Comparison of ENCODE assay signal across 9 cellular contexts in the genomic region with DNA sequence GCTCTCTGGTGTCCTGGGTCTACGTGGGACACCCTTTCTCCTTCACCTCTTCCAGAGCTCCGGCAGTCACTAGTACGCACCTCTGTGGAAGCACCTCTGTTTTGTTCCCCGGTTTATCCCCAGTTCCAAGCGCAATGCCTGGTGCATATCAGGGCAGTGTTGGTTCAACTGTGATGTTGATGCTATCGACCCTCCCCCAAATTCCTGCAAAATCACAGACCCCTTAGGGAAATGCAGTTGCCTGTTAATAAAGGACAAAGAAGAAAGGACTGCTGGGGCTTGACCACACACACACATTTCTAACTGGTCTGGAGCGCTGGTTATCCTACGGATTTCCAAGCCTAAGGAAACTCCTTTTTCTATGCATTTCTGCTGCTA. TPM values are rescaled to one million over a fixed set of nuclear protein-coding genes. Genes with fewer than 3 reads are reported as not detected.
A peak's percentile ranks its signal among the peaks of the same experiment; 100 is the strongest.
DNase-seq lines count a peak whose midpoint lies in the region; FAIRE-seq and TF ChIP-seq lines count a peak whose summit lies in the region.
"Had no signal": no experiment of that assay in that cellular context is flagged by ENCODE, and none has a peak within 500 bp of the region (broad histone marks: within the 10 kb centered on the region; RNA-seq: fewer than 3 reads in every experiment).

No MANE protein-coding gene starts in this region.

- no peak overlapping the region for H3K9ac ChIP-seq in MM.1S (ENCODE audit: low read length)
- H3K9ac ChIP-seq in H1 (replicated peaks in 1 of 4; ENCODE audit: extremely low read depth in 1 of 4, low read depth in 3 of 4, low read length in 3 of 4): peak overlapping the region in 3 of 4 experiments; percentile 38 to 56 (median 43); a peak in 5 of 7 replicates

- TF ChIP-seq POLR2A in H1 (IDR thresholded peaks at IDR 0.05; ENCODE audit: control extremely low read depth in 1 of 2, low read depth in 2 of 2, low read length in 2 of 2) (peak in 1 of 2 experiments; percentile 51; a peak in 2 of 3 replicates), tibial nerve (IDR thresholded peaks at IDR 0.05) (no peak)

- TF ChIP-seq EP300 in H1 (IDR thresholded peaks at IDR 0.05; ENCODE audit: borderline replicate concordance in 1 of 2, low read depth in 2 of 2, low read length in 2 of 2) (no peak), tibial nerve (IDR thresholded peaks at IDR 0.05) (no peak)

- H3K36me3 Mint-ChIP-seq in Caco-2 (ENCODE audit: insufficient read depth, unreplicated experiment): no peaks in the 10 kb centered on the region

- H3F3A ChIP-seq in MM.1S (ENCODE audit: insufficient read depth, low read length): no peaks in the 10 kb centered on the region

- H3K4me1 ChIP-seq in Caco-2: no peaks in the 10 kb centered on the region
- H3K4me1 ChIP-seq in MM.1S (ENCODE audit: low read length): no peaks in the 10 kb centered on the region; the same call in 1 of the 2 replicates
- H3K4me1 ChIP-seq in H1 (replicated peaks in 1 of 4; ENCODE audit: control insufficient read depth in 3 of 4, insufficient read depth in 4 of 4, low read length in 3 of 4): peaks cover 8 to 27% (median 15%) of the 10 kb centered on the region in 4 experiments; a peak in 6 of 7 replicates
- H3K4me1 ChIP-seq in neuron (ENCODE audit: insufficient read depth, low read length): peaks cover 31% of the 10 kb centered on the region
- peaks cover 0 to 27% (median 10%) of the 10 kb centered on the region in 4 donors for H3K4me1 ChIP-seq in tibial nerve

- H3K79me2 ChIP-seq in MM.1S (ENCODE audit: low read length): no peaks in the 10 kb centered on the region
- peaks cover 0 to 7% of the 10 kb centered on the region in 2 experiments; a peak in 1 of 4 replicates for H3K79me2 ChIP-seq in H1 (ENCODE audit: control insufficient read depth in 1 of 2, insufficient read depth in 2 of 2, low read length in 2 of 2)

- peak overlapping the region; percentile 60; the same call in 1 of the 2 replicates for H2BK5ac ChIP-seq in H1 (ENCODE audit: low read depth, low read length)

- H3K9me3 ChIP-seq in Caco-2 (no peaks in the 10 kb centered on the region), MM.1S (replicated peaks; ENCODE audit: insufficient read depth, low read length) (no peaks in the 10 kb centered on the region), H1 (ENCODE audit: insufficient read depth in 2 of 2, low read depth in 1 of 2, low read length in 1 of 2) (no peaks in the 10 kb centered on the region), neuron (ENCODE audit: low read length) (no peaks in the 10 kb centered on the region), tibial nerve (no peaks in the 10 kb centered on the region)

- in situ Hi-C loops in GM13976 (cut with MboI; ENCODE audit: low sequenced_read_pairs, unreplicated experiment): no loop called here

- peaks cover 16% of the 10 kb centered on the region for H3K23me2 ChIP-seq in H1 (ENCODE audit: low read depth, low read length)

- no peak overlapping the region for H3K27ac Mint-ChIP-seq in Caco-2 (ENCODE audit: unreplicated experiment)

- H3K4me3 ChIP-seq in Caco-2 (ENCODE audit: low read depth, low read length) (peak overlapping the region; percentile 33; the same call in 1 of the 2 replicates), MM.1S (ENCODE audit: low read length) (peak overlapping the region; percentile 61; the same call in 1 of the 2 replicates), H1 (ENCODE audit: extremely low read depth in 1 of 4, insufficient read depth in 2 of 4, low read depth in 3 of 4, low read length in 4 of 4) (peak overlapping the region; percentile 52 to 74 (median 66)), neuron (ENCODE audit: low read length) (peak overlapping the region; percentile 69), tibial nerve (peak overlapping the region in 2 of 4 donors; percentile 30 to 50)

- H3K4me3 Mint-ChIP-seq in Caco-2 (ENCODE audit: unreplicated experiment): peak overlapping the region; percentile 76

- no peak for TF ChIP-seq RAD21 in H1 (IDR thresholded peaks at IDR 0.05 in 1 of 2, conservative IDR thresholded peaks at IDR 0.05 in 1 of 2; ENCODE audit: low read depth in 2 of 2, low read length in 2 of 2)

- H3K4me1 Mint-ChIP-seq in Caco-2 (ENCODE audit: low read depth, unreplicated experiment): peaks cover 7% of the 10 kb centered on the region

- H3K27me3 Mint-ChIP-seq in Caco-2 (ENCODE audit: insufficient read depth, unreplicated experiment): peaks cover 24% of the 10 kb centered on the region

- no peak overlapping the region for H2AK5ac ChIP-seq in H1 (ENCODE audit: low read depth, low read length)

- peak overlapping the region; percentile 29; the same call in 1 of the 2 replicates for H2BK20ac ChIP-seq in H1 (ENCODE audit: low read length)

- no peak overlapping the region for H3K23ac ChIP-seq in H1 (ENCODE audit: insufficient read length)

- H2BK120ac ChIP-seq in H1 (replicated peaks; ENCODE audit: low read depth, low read length): peak overlapping the region; percentile 89

- H3K14ac ChIP-seq in H1 (ENCODE audit: insufficient read length): no peak overlapping the region

- H3K27ac ChIP-seq in MM.1S (ENCODE audit: low read length) (no peak overlapping the region), H1 (ENCODE audit: low read depth, low read length) (no peak overlapping the region), tibial nerve (no peak overlapping the region)

- no peaks in the 10 kb centered on the region for H4K20me1 ChIP-seq in MM.1S (ENCODE audit: insufficient read depth, low read length)
- no peaks in the 10 kb centered on the region for H4K20me1 ChIP-seq in H1 (replicated peaks in 1 of 2; ENCODE audit: control insufficient read depth in 1 of 2, insufficient read depth in 2 of 2, low read length in 2 of 2)

- peak overlapping the region; percentile 68 for H4K91ac ChIP-seq in H1 (replicated peaks; ENCODE audit: insufficient read length, low read length)

- peak overlapping the region; percentile 97 for H3K4me2 ChIP-seq in MM.1S (ENCODE audit: low read depth, low read length)
- peak overlapping the region; percentile 92 to 96 for H3K4me2 ChIP-seq in H1 (ENCODE audit: insufficient read depth in 1 of 2, low read depth in 2 of 2, low read length in 2 of 2)

- H3K56ac ChIP-seq in H1 (replicated peaks; ENCODE audit: insufficient read length, low read depth, low read length): no peak overlapping the region

- CTCF ChIA-PET in Caco-2 (lab: Charles Lee) (interaction anchor here (1.0 kb wide), 1 partner anchor 204 kb away, joined by 6 read pairs; no protein-coding TSS in a partner anchor), H1 (lab: Charles Lee; ENCODE audit: partially characterized antibody) (interaction anchor here (0.6 to 2.2 kb wide), 3 partner anchors 93 to 231 kb away, joined by 3 to 4 read pairs (median 3); no protein-coding TSS in a partner anchor)

- peak overlapping the region; percentile 64 for H3K18ac ChIP-seq in H1 (ENCODE audit: extremely low read depth, low read length)

- intact Hi-C loops in Caco-2 (cut with micrococcal nuclease; ENCODE audit: unreplicated experiment): loop anchor here (2.0 to 5.0 kb wide), 2 partner anchors 189 to 230 kb away; no protein-coding TSS in a partner anchor

- no peak overlapping the region for H4K5ac ChIP-seq in H1 (ENCODE audit: insufficient read length, low read depth, low read length)

- no peaks in the 10 kb centered on the region for H3K9me2 ChIP-seq in MM.1S (replicated peaks; ENCODE audit: insufficient read depth, low read length)

- no peaks in the 10 kb centered on the region for H3K79me1 ChIP-seq in H1 (ENCODE audit: low read depth, low read length)

- peak overlapping the region; percentile 82 for H2BK12ac ChIP-seq in H1 (ENCODE audit: low read depth, low read length)

- BruUV-seq in Caco-2 (replicated peaks; lab: Mats Ljungman, UMichigan): no TSS peak

- H3K9me3 Mint-ChIP-seq in Caco-2 (ENCODE audit: unreplicated experiment): no peaks in the 10 kb centered on the region

- H2AFZ ChIP-seq in MM.1S (ENCODE audit: low read length) (peak overlapping the region; percentile 70), H1 (ENCODE audit: low read length) (peak overlapping the region; percentile 77; the same call in 1 of the 2 replicates), neuron (ENCODE audit: low read depth, low read length) (peak overlapping the region; percentile 4)

- POLR2A ChIA-PET in Caco-2 (lab: Charles Lee) (no interaction called here), H1 (lab: Charles Lee; ENCODE audit: partially characterized antibody) (interaction anchor here (0.6 to 1.4 kb wide), 5 partner anchors 18 to 801 kb away, joined by 3 read pairs; a partner anchor contains a TSS)

- H2BK15ac ChIP-seq in H1 (ENCODE audit: low read length): peak overlapping the region; percentile 41; the same call in 1 of the 2 replicates

- no peaks in the 10 kb centered on the region for H3K36me3 ChIP-seq in Caco-2 (ENCODE audit: control insufficient read depth, insufficient read depth, low read length)
- H3K36me3 ChIP-seq in MM.1S (replicated peaks; ENCODE audit: insufficient read depth, low read length): no peaks in the 10 kb centered on the region
- no peaks in the 10 kb centered on the region for H3K36me3 ChIP-seq in H1 (ENCODE audit: control insufficient read depth in 2 of 4, insufficient read depth in 4 of 4, low read length in 3 of 4)
- no peaks in the 10 kb centered on the region for H3K36me3 ChIP-seq in neuron (ENCODE audit: insufficient read depth, low read length)
- H3K36me3 ChIP-seq in tibial nerve: no peaks in the 10 kb centered on the region

- DNase-seq in Caco-2 (no peak), MM.1S (no peak), H1 (ENCODE audit: low read depth in 1 of 2, low spot score in 2 of 2) (peak in 1 of 2 experiments; percentile 57), tibial nerve (ENCODE audit: low spot score in 2 of 2) (no peak), A172 (ENCODE audit: low spot score) (no peak), GM13976 (ENCODE audit: low spot score) (no peak)
- DNase-seq in stimulated activated CD4-positive, alpha-beta T cell treated with anti-CD3 and anti-CD28 coated beads, Interleukin-15, amount 100 ng/mL, for 24 hours: no peak

- H3K4ac ChIP-seq in H1 (replicated peaks; ENCODE audit: insufficient read length, low read depth, low read length): no peak overlapping the region

- TF ChIP-seq CTCF in Caco-2 (IDR thresholded peaks at IDR 0.05; ENCODE audit: insufficient read depth in 1 of 2, low read depth in 1 of 2, low read length in 1 of 2, severe bottlenecking in 1 of 2, unreplicated experiment in 1 of 2) (no peak), MM.1S (IDR thresholded peaks at IDR 0.05; ENCODE audit: low read length) (no peak), H1 (IDR thresholded peaks at IDR 0.05; ENCODE audit: control extremely low read depth in 1 of 3, insufficient read depth in 1 of 3, low read depth in 1 of 3, low read length in 3 of 3) (no peak), tibial nerve (IDR thresholded peaks at IDR 0.05) (no peak), GM13976 (IDR thresholded peaks at IDR 0.05; ENCODE audit: borderline replicate concordance, control extremely low read depth, extremely low read depth, insufficient read depth, missing control alignments) (no peak)

- peaks cover 3% of the 10 kb centered on the region for H3K27me3 ChIP-seq in Caco-2 (replicated peaks; ENCODE audit: control insufficient read depth, insufficient read depth, low read length)
- H3K27me3 ChIP-seq in MM.1S (replicated peaks; ENCODE audit: insufficient read depth, low read length): no peaks in the 10 kb centered on the region
- peaks cover 0 to 23% (median 15%) of the 10 kb centered on the region in 4 experiments; a peak in 6 of 7 replicates for H3K27me3 ChIP-seq in H1 (replicated peaks in 1 of 4; ENCODE audit: control insufficient read depth in 3 of 4, extremely low read depth in 1 of 4, insufficient read depth in 3 of 4, low read length in 3 of 4)
- no peaks in the 10 kb centered on the region for H3K27me3 ChIP-seq in neuron (ENCODE audit: insufficient read depth, low read length)
- H3K27me3 ChIP-seq in tibial nerve: peaks cover 0 to 44% of the 10 kb centered on the region in 2 donors

- FAIRE-seq in H1 (lab: Jason Lieb, UNC): peak; percentile 52

- WGBS in H1 (ENCODE audit: extremely low coverage in 1 of 2, insufficient coverage in 1 of 2, insufficient read length in 1 of 2, insufficient replicate concordance in 2 of 2, low coverage in 1 of 2, low lambda C conversion rate in 2 of 2, missing lambda C conversion rate in 1 of 2), 2 experiments: 3% methylated on average over 8 of the region's 8 CpGs; no CpG with 5 or more reads in 1 of the 2 experiments
- 5 to 6% methylated on average over 8 of the region's 8 CpGs for WGBS in tibial nerve, 2 donors

- H4K8ac ChIP-seq in H1 (ENCODE audit: extremely low read depth, insufficient read depth, low read length): no peak overlapping the region

RNA-seq across cellular contexts. Expression of a gene that starts 0.5 kb away (rescaled TPM):
- total RNA-seq in Caco-2 (2022) (not detected in 2 replicates), tibial nerve (1 to 10 TPM in 1 of 4 donors, not detected in 3; 1.3 TPM)
- 30.5 and 31.8 TPM in 2 replicates for total RNA-seq in H1 (2021; fragmentation: NEBNext Ultra II Directional; extraction: Animal tissue kit (Norgen Biotek cat#: 25700))
- 40.9 and 50.4 TPM in 2 replicates for polyA plus RNA-seq in H1 (2011; rRNA removed)
- 44.8 TPM for polyA plus RNA-seq in H1 (2011; cell fraction: cytosol; rRNA removed)
- 12.8 TPM for polyA plus RNA-seq in H1 (2011; cell fraction: nucleus; rRNA removed)
- polyA plus RNA-seq in H1 (2012, experiment 1 of 2): 33.5 to 41.0 TPM (median 34.4 TPM) in 4 replicates
- 35.0 TPM for polyA plus RNA-seq in H1 (2012, experiment 2 of 2)
- polyA plus RNA-seq in H1 (2013, experiment 1 of 2): 36.3 TPM
- 44.5 TPM for polyA plus RNA-seq in H1 (2013, experiment 2 of 2)
- polyA minus RNA-seq in H1 (2011; rRNA and poly(A)+ RNA removed): 6.1 and 8.9 TPM in 2 replicates
- 11.4 TPM for polyA minus RNA-seq in H1 (2011; cell fraction: cytosol; rRNA and poly(A)+ RNA removed)
- polyA minus RNA-seq in H1 (2011; cell fraction: nucleus; rRNA and poly(A)+ RNA removed): 9.8 TPM
- total RNA-seq in A172 (2014; rRNA removed; shearing (Covaris generic)): 38.9 and 55.0 TPM in 2 replicates
- total RNA-seq: OCI-LY7 had no signal

RNA-seq across cellular contexts. Expression of a gene that starts 44.6 kb away (rescaled TPM):
- not detected in 2 replicates for total RNA-seq in Caco-2 (2022)
- total RNA-seq in H1 (2021; fragmentation: NEBNext Ultra II Directional; extraction: Animal tissue kit (Norgen Biotek cat#: 25700)): not detected in 2 replicates
- polyA plus RNA-seq in H1 (2011; rRNA removed): not detected in 2 replicates
- not detected for polyA plus RNA-seq in H1 (2011; cell fraction: cytosol; rRNA removed)
- polyA plus RNA-seq in H1 (2011; cell fraction: nucleus; rRNA removed): not detected
- not detected in 4 replicates for polyA plus RNA-seq in H1 (2012, experiment 1 of 2)
- not detected for polyA plus RNA-seq in H1 (2012, experiment 2 of 2)
- 0.06 TPM for polyA plus RNA-seq in H1 (2013, experiment 1 of 2)
- 0.06 TPM for polyA plus RNA-seq in H1 (2013, experiment 2 of 2)
- polyA minus RNA-seq in H1 (2011; rRNA and poly(A)+ RNA removed): not detected in 2 replicates
- polyA minus RNA-seq in H1 (2011; cell fraction: cytosol; rRNA and poly(A)+ RNA removed): not detected
- polyA minus RNA-seq in H1 (2011; cell fraction: nucleus; rRNA and poly(A)+ RNA removed): not detected
- not detected for total RNA-seq in tibial nerve
- 2.9 TPM in 1 of 2 replicates, not detected in the other for total RNA-seq in A172 (2014; rRNA removed; shearing (Covaris generic))
- total RNA-seq: OCI-LY7 had no signal

Comparison
In these comparisons a context has a peak if more than half of its experiments do, and no peak if none do; other contexts are left out.
1. H2AFZ ChIP-seq: peak in every context shown above with its lines; median percentile 77 in H1; 70 in MM.1S; 4 in neuron.
2. RNA of a gene that starts 0.5 kb away (total RNA-seq): 38.9 to 55.0 TPM in A172 and 30.5 to 31.8 TPM in H1; not detected in Caco-2 and 1.3 TPM in tibial nerve; every median in the first group is over 10 times any median in the second.